Comparison of ENCODE assay signal across 33 cellular contexts in the genomic region with DNA sequence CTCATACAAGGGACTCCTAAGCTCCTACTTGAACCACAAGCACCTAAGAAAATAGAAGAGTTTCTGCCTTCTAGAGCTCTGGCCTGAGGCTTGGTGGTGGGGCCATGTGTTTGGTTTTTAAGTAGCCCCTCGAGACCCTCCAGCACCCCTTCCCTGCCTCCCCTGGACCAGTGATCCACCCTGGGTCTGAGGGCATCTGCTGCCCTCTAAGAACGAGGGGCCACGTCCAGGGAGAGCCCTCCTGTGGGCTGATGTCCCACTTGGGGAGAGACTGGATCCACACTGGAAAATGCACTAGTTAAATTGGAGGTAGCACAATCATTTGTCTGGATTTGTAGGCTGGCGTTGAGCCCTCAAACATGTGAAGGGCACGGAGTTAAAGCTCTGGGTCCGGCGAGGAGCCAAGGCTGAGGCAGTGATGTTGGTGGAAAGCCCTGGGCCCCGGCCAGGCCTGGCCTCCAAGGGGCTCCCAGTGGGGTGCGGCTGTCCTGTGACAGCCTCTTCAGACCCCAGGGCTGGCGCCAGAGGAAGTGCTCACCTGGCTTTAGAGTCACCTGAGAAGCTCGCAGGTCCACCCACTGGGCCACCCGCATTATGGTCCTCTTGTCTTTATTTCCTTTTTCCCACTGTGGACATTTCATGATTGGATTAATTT.
DNase-seq lines count a peak whose midpoint lies in the region; ATAC-seq, FAIRE-seq and TF ChIP-seq lines count a peak whose summit lies in the region.
"Had no signal": no experiment of that assay in that cellular context is flagged by ENCODE, and none has a peak within 500 bp of the region (broad histone marks: within the 10 kb centered on the region; RNA-seq: fewer than 3 reads in every experiment).

No MANE protein-coding gene starts in this region.

- 92% methylated on average over 8 of the region's 12 CpGs for WGBS in right lobe of liver (ENCODE audit: insufficient coverage, low coverage, low lambda C conversion rate, missing lambda C conversion rate)
- 58% methylated on average over 6 of the region's 12 CpGs for WGBS in HepG2 (ENCODE audit: low lambda C conversion rate)
- WGBS in trophoblast cell (ENCODE audit: extremely low coverage, insufficient coverage, insufficient read length): no CpG with 5 or more reads among the region's 12 CpGs

- H3K14ac ChIP-seq in trophoblast cell (ENCODE audit: low read length): no peak overlapping the region

- no peak overlapping the region for H3K23ac ChIP-seq in trophoblast cell (ENCODE audit: low read length)

- peak in 2 of 3 donors; percentile 34 to 46 for DNase-seq in right lobe of liver
- no peak for DNase-seq in HepG2 (ENCODE audit: low spot score)
- DNase-seq in mesenteric fat pad (ENCODE audit: low spot score): peak; percentile 67
- peak; percentile 0 to 6 for DNase-seq in uterus
- no peak for DNase-seq in NCI-H2171 (lab: John Stamatoyannopoulos, UW)
- no peak for DNase-seq in trophoblast cell
- DNase-seq: ACHN; activated CD4-positive, alpha-beta memory T cell treated with anti-CD3 and anti-CD28 coated beads for 36 hours; activated CD4-positive, CD25-positive, alpha-beta regulatory T cell treated with anti-CD3 and anti-CD28 coated beads, Interleukin-2, amount 50 U/mL, for 72 hours; BE2C; effector memory CD8-positive, alpha-beta T cell; islet precursor cell; NCI-H1092; NCI-H187; NCI-H524 treated with DMSO at 0.1 percent for 48 hours; PC-3; retina; SHP77 treated with DMSO at 0.1 percent for 48 hours; stimulated activated CD8-positive, alpha-beta memory T cell treated with anti-CD3 and anti-CD28 coated beads, Interleukin-4, amount 100 ng/mL, for 48 hours had no signal

- no peaks in the 10 kb centered on the region for H3K4me1 Mint-ChIP-seq in activated T-helper 17 cell treated with anti-CD3 and anti-CD28 coated beads, Interleukin-2, amount 50 U/mL, for 72 hours
- H3K4me1 Mint-ChIP-seq: CD8-positive, alpha-beta memory T cell had no signal

- no peak overlapping the region for H3K18ac ChIP-seq in trophoblast cell (ENCODE audit: low read length)

- CTCF ChIA-PET in HepG2 (lab: Yijun Ruan, JAX; ENCODE audit: low intra/inter-chr PET ratio, low total read pairs): no interaction called here

- H3K79me2 ChIP-seq in HepG2 (ENCODE audit: insufficient read depth, low read length): no peaks in the 10 kb centered on the region
- H3K79me2 ChIP-seq in trophoblast cell (ENCODE audit: control insufficient read depth, insufficient read depth, low read length, poor library complexity): no peaks in the 10 kb centered on the region

- TF ChIP-seq RAD21 in HepG2 (CRISPR knock-in tag; IDR thresholded peaks at IDR 0.05): no peak

- H3K9ac ChIP-seq in HepG2 (ENCODE audit: insufficient read depth, low read depth, low read length) (no peak overlapping the region), trophoblast cell (ENCODE audit: low read length) (no peak overlapping the region)

- H3K27ac ChIP-seq in right lobe of liver (no peak overlapping the region), HepG2 (ENCODE audit: extremely low read length, insufficient read depth, low read length) (no peak overlapping the region), uterus (no peak overlapping the region), trophoblast cell (ENCODE audit: low read depth, low read length) (no peak overlapping the region)
- H3K27ac ChIP-seq: cardiac muscle cell, coronary artery, ovary, thoracic aorta had no signal

- POLR2A ChIA-PET in HepG2 (lab: Yijun Ruan, JAX): no interaction called here

- no peak for TF ChIP-seq POLR2A in right lobe of liver (IDR thresholded peaks at IDR 0.05)
- TF ChIP-seq POLR2A in HepG2 (IDR thresholded peaks at IDR 0.05; ENCODE audit: insufficient read depth in 1 of 2, low read depth in 2 of 2, low read length in 2 of 2): no peak
- no peak for TF ChIP-seq POLR2A in uterus (IDR thresholded peaks at IDR 0.05)

- H3K9me3 Mint-ChIP-seq in activated T-helper 17 cell treated with anti-CD3 and anti-CD28 coated beads, Interleukin-2, amount 50 U/mL, for 72 hours: peaks cover 7% of the 10 kb centered on the region

- H4K12ac ChIP-seq in trophoblast cell (ENCODE audit: low read depth, low read length): no peak overlapping the region

- intact Hi-C loops in right lobe of liver (cut with DNase I) (no loop called here), HepG2 (cut with micrococcal nuclease; ENCODE audit: unreplicated experiment) (no loop called here), uterus (cut with DNase I; ENCODE audit: low total_unique reads) (no loop called here)

- no peak for FAIRE-seq in HepG2 (lab: Jason Lieb, UNC)
- FAIRE-seq: astrocyte, GM12891, H1 had no signal

- H4K91ac ChIP-seq in trophoblast cell (ENCODE audit: low read depth, low read length): no peak overlapping the region

- no peak overlapping the region for H2BK5ac ChIP-seq in trophoblast cell (ENCODE audit: low read depth, low read length, poor library complexity)

- H4K20me1 ChIP-seq in HepG2 (ENCODE audit: insufficient read depth, low read length): no peaks in the 10 kb centered on the region

- no peak overlapping the region for H4K8ac ChIP-seq in trophoblast cell (ENCODE audit: low read depth, low read length)

- H2BK12ac ChIP-seq in trophoblast cell (ENCODE audit: low read length): no peak overlapping the region

- no peak overlapping the region for H3K4me2 ChIP-seq in HepG2 (ENCODE audit: low read depth, low read length)
- H3K4me2 ChIP-seq in trophoblast cell (ENCODE audit: low read length): no peak overlapping the region

- peak overlapping the region; percentile 38 for H3K27ac Mint-ChIP-seq in activated T-helper 17 cell treated with anti-CD3 and anti-CD28 coated beads, Interleukin-2, amount 50 U/mL, for 72 hours
- H3K27ac Mint-ChIP-seq: activated CD4-positive, alpha-beta memory T cell treated with anti-CD3 and anti-CD28 coated beads for 36 hours; activated T-helper 2 cell treated with anti-CD3 and anti-CD28 coated beads, Interferon-gamma antibody, Interleukin-2, Interleukin-4, amounts not matched to agents 10 μg/mL and 5 μg/mL and 100 μg/mL, durations not matched to agents 14 hours and 24 hours and 36 hours; effector memory CD8-positive, alpha-beta T cell; stimulated activated naive CD8-positive, alpha-beta T cell treated with anti-CD3 and anti-CD28 coated beads, Interleukin-15, Interleukin-2, amounts not matched to agents 100 ng/mL and 50 ng/mL, for 24 hours had no signal

- no peaks in the 10 kb centered on the region for H3K79me1 ChIP-seq in trophoblast cell (ENCODE audit: low read length)

- no peak overlapping the region for H3K4ac ChIP-seq in trophoblast cell (ENCODE audit: low read depth, low read length)

- no peak for TF ChIP-seq EP300 in HepG2 (IDR thresholded peaks at IDR 0.05; ENCODE audit: low read depth in 2 of 2, low read length in 2 of 2)
- TF ChIP-seq EP300 in HepG2 (CRISPR knock-in tag; IDR thresholded peaks at IDR 0.05; ENCODE audit: borderline replicate concordance): no peak

- H3K36me3 ChIP-seq in right lobe of liver: peaks cover 0 to 2% (median 0%) of the 10 kb centered on the region in 4 donors
- no peaks in the 10 kb centered on the region for H3K36me3 ChIP-seq in HepG2 (replicated peaks in 1 of 2; ENCODE audit: control insufficient read depth in 1 of 2, insufficient read depth in 2 of 2, low read length in 2 of 2)
- H3K36me3 ChIP-seq in uterus: no peaks in the 10 kb centered on the region
- H3K36me3 ChIP-seq in trophoblast cell (ENCODE audit: control insufficient read depth in 1 of 2, insufficient read depth in 2 of 2, low read length in 2 of 2): peaks cover 11 to 13% of the 10 kb centered on the region in 2 experiments
- H3K36me3 ChIP-seq: BE2C, cardiac muscle cell, ovary, thoracic aorta had no signal

- no peaks in the 10 kb centered on the region for H3K4me1 ChIP-seq in right lobe of liver
- 0 out of 2 replicates have a peak, but pooled peaks cover 6% of the 10 kb centered on the region for H3K4me1 ChIP-seq in HepG2 (ENCODE audit: insufficient read depth, low read length)
- no peaks in the 10 kb centered on the region for H3K4me1 ChIP-seq in uterus
- no peaks in the 10 kb centered on the region for H3K4me1 ChIP-seq in trophoblast cell (ENCODE audit: control insufficient read depth in 1 of 2, insufficient read depth in 2 of 2, low read length in 2 of 2)
- H3K4me1 ChIP-seq: BE2C had no signal

- ATAC-seq in right lobe of liver (no peak), HepG2 (no peak), HG03280 (IDR thresholded peaks at IDR 0.05; ENCODE audit: unreplicated experiment) (no peak)
- no peak for ATAC-seq in activated T-helper 17 cell treated with anti-CD3 and anti-CD28 coated beads, Interleukin-2, amount 50 U/mL, for 72 hours (replicated peaks)
- ATAC-seq: effector memory CD8-positive, alpha-beta T cell; PC-3 had no signal

- peaks cover 38% of the 10 kb centered on the region for H3K36me3 Mint-ChIP-seq in activated T-helper 17 cell treated with anti-CD3 and anti-CD28 coated beads, Interleukin-2, amount 50 U/mL, for 72 hours (ENCODE audit: low read depth)

- H3K27me3 ChIP-seq in right lobe of liver (no peaks in the 10 kb centered on the region), HepG2 (ENCODE audit: control insufficient read depth in 1 of 2, insufficient read depth in 2 of 2, low read length in 2 of 2) (peaks cover 3 to 37% of the 10 kb centered on the region in 2 experiments), uterus (no peaks in the 10 kb centered on the region), trophoblast cell (ENCODE audit: insufficient read depth, low read length) (no peaks in the 10 kb centered on the region)
- H3K27me3 ChIP-seq: BE2C, cardiac muscle cell, ovary had no signal

- H2BK120ac ChIP-seq in trophoblast cell (ENCODE audit: insufficient read depth, low read length, poor library complexity): no peak overlapping the region

- H2AFZ ChIP-seq in HepG2 (ENCODE audit: low read length): no peak overlapping the region
- no peak overlapping the region for H2AFZ ChIP-seq in trophoblast cell (ENCODE audit: insufficient read depth, low read length, poor library complexity)

- TF ChIP-seq CTCF in right lobe of liver (IDR thresholded peaks at IDR 0.05): no peak
- TF ChIP-seq CTCF in HepG2 (CRISPR knock-in tag; IDR thresholded peaks at IDR 0.05): no peak
- no peak for TF ChIP-seq CTCF in uterus (IDR thresholded peaks at IDR 0.05)

- no TSS peak for BruUV-seq in HepG2 (replicated peaks; lab: Mats Ljungman, UMichigan)

- no peak overlapping the region for H3K4me3 Mint-ChIP-seq in activated T-helper 17 cell treated with anti-CD3 and anti-CD28 coated beads, Interleukin-2, amount 50 U/mL, for 72 hours
- H3K4me3 Mint-ChIP-seq: activated CD4-positive, alpha-beta memory T cell treated with anti-CD3 and anti-CD28 coated beads for 36 hours; CD8-positive, alpha-beta memory T cell; effector memory CD8-positive, alpha-beta T cell; stimulated activated naive CD8-positive, alpha-beta T cell treated with anti-CD3 and anti-CD28 coated beads, Interleukin-15, Interleukin-2, amounts not matched to agents 100 ng/mL and 50 ng/mL, for 24 hours had no signal

- H3K9me3 ChIP-seq in right lobe of liver: no peaks in the 10 kb centered on the region
- H3K9me3 ChIP-seq in HepG2 (ENCODE audit: low read length): peaks cover 5% of the 10 kb centered on the region; the same call in 1 of the 2 replicates
- H3K9me3 ChIP-seq in uterus: no peaks in the 10 kb centered on the region
- peaks cover 5% of the 10 kb centered on the region for H3K9me3 ChIP-seq in trophoblast cell (ENCODE audit: insufficient read depth, low read depth, low read length)
- H3K9me3 ChIP-seq: BE2C, ovary, thoracic aorta had no signal

- no peak overlapping the region for H3K4me3 ChIP-seq in right lobe of liver
- H3K4me3 ChIP-seq in HepG2 (replicated peaks in 1 of 3; ENCODE audit: insufficient read depth in 1 of 3, low read depth in 2 of 3, low read length in 3 of 3): no peak overlapping the region
- no peak overlapping the region for H3K4me3 ChIP-seq in uterus
- no peak overlapping the region for H3K4me3 ChIP-seq in trophoblast cell (ENCODE audit: low read depth, low read length)
- H3K4me3 ChIP-seq: cardiac muscle cell, coronary artery, lung, mucosa of descending colon, ovary, thoracic aorta had no signal

- in situ Hi-C loops in HepG2 (cut with HindIII; ENCODE audit: extremely low pct_ligation_motif_present, low pct_unique_long_range_greater_than_20kb): no loop called here

- no peak overlapping the region for H2AK5ac ChIP-seq in trophoblast cell (ENCODE audit: low read length)

- no peaks in the 10 kb centered on the region for H3K27me3 Mint-ChIP-seq in activated T-helper 17 cell treated with anti-CD3 and anti-CD28 coated beads, Interleukin-2, amount 50 U/mL, for 72 hours
- H3K27me3 Mint-ChIP-seq: activated CD4-positive, alpha-beta memory T cell treated with anti-CD3 and anti-CD28 coated beads for 36 hours; CD8-positive, alpha-beta memory T cell; effector memory CD8-positive, alpha-beta T cell; stimulated activated naive CD8-positive, alpha-beta T cell treated with anti-CD3 and anti-CD28 coated beads, Interleukin-15, Interleukin-2, amounts not matched to agents 100 ng/mL and 50 ng/mL, for 24 hours had no signal

Comparison
In these comparisons a context has a peak if more than half of its experiments do, and no peak if none do; other contexts are left out.
1. DNase-seq: peak in right lobe of liver (2 of 3), mesenteric fat pad (single experiment) and uterus (2 of 2); none in HepG2 (single experiment), NCI-H2171 (single experiment) and trophoblast cell (0 of 2).